Comparison of ENCODE assay signal across 8 cellular contexts in the genomic region with DNA sequence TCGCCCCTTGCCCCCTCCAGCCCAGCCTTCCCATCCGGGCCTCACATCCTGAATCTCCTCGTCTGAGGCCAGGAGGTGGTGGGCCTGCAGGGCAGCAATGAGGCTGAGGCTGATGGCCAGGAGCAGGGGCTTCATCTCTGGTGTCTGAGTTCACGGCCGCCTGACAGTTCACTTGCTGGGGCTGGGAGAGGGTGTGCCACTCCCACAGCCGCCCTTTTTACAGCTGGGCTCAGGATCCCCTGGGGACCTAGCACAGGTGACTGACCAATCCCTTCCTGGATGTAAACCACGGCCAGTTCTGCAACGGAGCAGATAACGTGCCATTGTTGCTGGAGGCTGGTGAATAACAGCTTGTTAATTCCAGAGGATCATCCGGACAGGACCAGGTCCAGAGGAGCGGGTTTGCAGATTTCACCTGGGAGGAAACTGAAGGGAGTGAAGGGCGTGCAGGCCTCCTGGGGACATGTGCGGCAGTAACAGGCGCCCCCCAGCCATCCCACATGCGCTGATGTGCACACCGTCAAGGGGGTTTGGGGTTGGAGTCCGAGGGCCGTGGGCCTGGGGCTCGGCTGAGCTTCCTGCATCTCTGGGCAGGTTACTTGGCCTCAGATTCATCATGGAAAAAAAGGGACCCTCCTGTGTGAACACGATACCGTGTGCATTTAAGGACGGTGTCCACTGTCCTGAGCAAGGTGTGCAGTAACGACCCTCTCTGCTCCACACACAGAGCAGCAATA. TPM values are rescaled to one million over a fixed set of nuclear protein-coding genes. Genes with fewer than 3 reads are reported as not detected.
"Had no signal": no experiment of that assay in that cellular context is flagged by ENCODE, and none has a peak within 500 bp of the region (broad histone marks: within the 10 kb centered on the region; RNA-seq: fewer than 3 reads in every experiment).

No MANE protein-coding gene starts in this region.

RNA-seq across cellular contexts. Expression of gene OBP2B, which starts 19.6 kb away (rescaled TPM):
- total RNA-seq: activated B cell treated with CpG ODN at 0.5 μM for 24 hours; activated CD4-positive, alpha-beta memory T cell treated with anti-CD3 and anti-CD28 coated beads for 36 hours; activated CD8-positive, alpha-beta memory T cell treated with anti-CD3 and anti-CD28 coated beads, Interleukin-2, amount 10 ng/mL, durations not matched to agents 7 days and 5 days; bronchial epithelial cell; IMR-90; MCF 10A; PC-9; Right ventricle myocardium superior had no signal

RNA-seq across cellular contexts. Expression of gene ABO, which starts 46.4 kb away (rescaled TPM):
- total RNA-seq: activated B cell treated with CpG ODN at 0.5 μM for 24 hours; activated CD4-positive, alpha-beta memory T cell treated with anti-CD3 and anti-CD28 coated beads for 36 hours; activated CD8-positive, alpha-beta memory T cell treated with anti-CD3 and anti-CD28 coated beads, Interleukin-2, amount 10 ng/mL, durations not matched to agents 7 days and 5 days; IMR-90; MCF 10A had no signal
